18 cellular contexts compared by ENCODE assay signal in the genomic region with DNA sequence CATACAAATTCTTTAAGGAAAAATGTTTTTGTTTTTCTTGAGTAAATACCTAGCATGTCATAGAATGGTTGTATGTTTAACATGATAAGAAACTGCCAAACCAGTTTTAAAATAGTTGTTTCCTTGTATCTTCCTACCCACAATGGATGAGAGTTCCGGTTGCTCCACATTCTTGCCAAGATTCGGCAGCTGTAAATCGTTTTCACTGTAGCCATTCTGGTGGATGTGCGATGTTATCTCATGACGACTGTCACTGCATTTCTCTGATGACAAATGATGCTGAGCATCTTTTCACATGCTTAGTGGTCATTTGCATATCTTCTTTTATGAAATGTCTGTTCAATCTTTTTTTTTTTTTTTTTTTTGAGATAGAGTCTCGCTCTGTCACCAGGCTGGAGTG. TPM values are rescaled to one million over a fixed set of nuclear protein-coding genes. Genes with fewer than 3 reads are reported as not detected.
"Had no signal": no experiment of that assay in that cellular context is flagged by ENCODE, and none has a peak within 500 bp of the region (broad histone marks: within the 10 kb centered on the region; RNA-seq: fewer than 3 reads in every experiment).

No MANE protein-coding gene starts in this region.

- DNase-seq: effector memory CD8-positive, alpha-beta T cell; esophagus squamous epithelium; foreskin fibroblast; glutamatergic neuron; kidney; left cardiac atrium; left ventricle myocardium inferior; lower lobe of right lung; natural killer cell; small intestine; stimulated activated CD4-positive, alpha-beta T cell treated with anti-CD3 and anti-CD28 coated beads, Interleukin-12 subunit alpha, Interleukin-12 subunit beta, amount 100 ng/mL, for 4 hours; stimulated activated naive CD4-positive, alpha-beta T cell; upper lobe of left lung; uterus had no signal

- ATAC-seq: effector memory CD8-positive, alpha-beta T cell; gastroesophageal sphincter; left cardiac atrium; lower lobe of right lung; natural killer cell had no signal

- H3K36me3 ChIP-seq: esophagus squamous epithelium, gastroesophageal sphincter, left ventricle myocardium inferior, lower lobe of right lung, right atrium auricular region, upper lobe of left lung, uterus had no signal

- H3K4me1 ChIP-seq: esophagus squamous epithelium, gastroesophageal sphincter, left ventricle myocardium inferior, lower lobe of right lung, right atrium auricular region, upper lobe of left lung, uterus had no signal

- FAIRE-seq: kidney, small intestine had no signal

- H3K4me3 ChIP-seq: esophagus squamous epithelium, gastroesophageal sphincter, left ventricle myocardium inferior, lower lobe of right lung, right atrium auricular region, upper lobe of left lung, uterus had no signal

- H3K9me3 ChIP-seq: esophagus squamous epithelium, gastroesophageal sphincter, left ventricle myocardium inferior, lower lobe of right lung, right atrium auricular region, upper lobe of left lung, uterus had no signal

- H3K27ac ChIP-seq: esophagus squamous epithelium, gastroesophageal sphincter, left ventricle myocardium inferior, lower lobe of right lung, right atrium auricular region, upper lobe of left lung, uterus had no signal

- H3K27me3 ChIP-seq: right atrium auricular region, upper lobe of left lung, uterus had no signal

RNA-seq across cellular contexts. Expression of a gene that starts 36.6 kb away (rescaled TPM):
- total RNA-seq: left ventricle myocardium inferior, mucosa of gallbladder, natural killer cell, osteocyte had no signal
